21 cellular contexts compared by ENCODE assay signal in the genomic region with DNA sequence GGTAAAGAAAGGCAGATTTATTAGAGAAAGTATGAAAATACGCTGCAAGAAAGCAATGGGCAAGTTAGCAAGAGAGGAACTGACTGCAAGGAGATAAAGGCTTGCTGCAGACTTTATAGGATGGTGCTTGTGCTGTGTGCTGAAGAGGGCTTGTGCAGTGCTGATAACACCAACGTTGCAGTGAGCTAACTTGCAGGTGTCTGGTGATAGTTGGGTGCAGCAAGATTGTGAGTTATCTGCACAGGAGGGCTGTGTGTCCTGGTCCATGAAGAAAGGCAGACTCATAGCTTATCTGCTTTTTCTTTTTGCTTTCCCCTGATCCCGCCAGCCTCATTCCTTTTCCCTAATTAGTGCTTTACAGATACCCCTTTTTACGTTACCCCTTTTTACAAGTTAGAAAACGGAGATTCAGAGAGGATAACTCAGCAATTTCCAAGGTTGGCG.
"Had no signal": no experiment of that assay in that cellular context is flagged by ENCODE, and none has a peak within 500 bp of the region (broad histone marks: within the 10 kb centered on the region; RNA-seq: fewer than 3 reads in every experiment).

No MANE protein-coding gene starts in this region.

- H3K9me3 ChIP-seq: SJCRH30 had no signal

- H3K27me3 ChIP-seq: brain microvascular endothelial cell, cardiac muscle cell, SJCRH30 had no signal

- H3K4me3 ChIP-seq: cardiac muscle cell, SJCRH30 had no signal

- DNase-seq: activated CD4-positive, alpha-beta T cell treated with anti-CD3 and anti-CD28 coated beads for 36 hours; activated CD8-positive, alpha-beta memory T cell treated with anti-CD3 and anti-CD28 coated beads, Interleukin-2, amount 50 U/mL, for 4 hours; activated CD8-positive, alpha-beta T cell treated with anti-CD3 and anti-CD28 coated beads for 36 hours; activated gamma-delta T cell treated with Interleukin-2 at 50 U/mL for 16 hours; activated naive CD4-positive, alpha-beta T cell treated with anti-CD3 and anti-CD28 coated beads, Interleukin-2, amount 10 ng/mL, durations not matched to agents 7 days and 5 days; activated naive CD8-positive, alpha-beta T cell treated with anti-CD3 and anti-CD28 coated beads for 36 hours; activated T-cell treated with anti-CD3 and anti-CD28 coated beads, Interleukin-2, amount 50 U/mL, for 72 hours; brain microvascular endothelial cell; NCI-H1105 treated with DMSO at 0.1 percent for 48 hours; NCI-H1436 treated with DMSO at 0.1 percent for 48 hours; NCI-H187; NCI-H2081; NCI-H510A treated with DMSO at 0.1 percent for 48 hours; NCI-H69; Right ventricle myocardium superior; RPMI8226; SJCRH30; WERI-Rb-1 had no signal

- H3K4me1 ChIP-seq: SJCRH30 had no signal

- H3K27ac ChIP-seq: brain microvascular endothelial cell, cardiac muscle cell, SJCRH30, WERI-Rb-1 had no signal

- H3K36me3 ChIP-seq: brain microvascular endothelial cell, cardiac muscle cell, SJCRH30, WERI-Rb-1 had no signal

- ATAC-seq: activated CD4-positive, alpha-beta T cell treated with anti-CD3 and anti-CD28 coated beads for 36 hours; activated CD8-positive, alpha-beta T cell treated with anti-CD3 and anti-CD28 coated beads for 36 hours; activated T-cell treated with anti-CD3 and anti-CD28 coated beads, Interleukin-2, amount 50 U/mL, for 72 hours; Panc1; SK-N-SH treated with all-trans-retinoic acid at 6 μM for 48 hours had no signal
